In genomic region chr4:19512086-19512485, GRCh38 we compare ENCODE assay signal across 26 cellular contexts.
DNase-seq lines count a peak whose midpoint lies in the region; FAIRE-seq and TF ChIP-seq lines count a peak whose summit lies in the region.
"Had no signal": no experiment of that assay in that cellular context is flagged by ENCODE, and none has a peak within 500 bp of the region (broad histone marks: within the 10 kb centered on the region; RNA-seq: fewer than 3 reads in every experiment).

No MANE protein-coding gene starts in this region.

- DNase-seq in NCI-H1105 treated with DMSO at 0.1 percent for 48 hours (lab: John Stamatoyannopoulos, UW), result peak; percentile 30
- peak; percentile 7 for DNase-seq in NCI-H2227 (lab: John Stamatoyannopoulos, UW; ENCODE audit: unreplicated experiment)
- peak; percentile 6 for DNase-seq in hepatocyte (ENCODE audit: low spot score)
- no peak for DNase-seq in NCI-H82 (lab: John Stamatoyannopoulos, UW)
- DNase-seq in dermis blood vessel endothelial cell, result no peak
- no peak for DNase-seq in HTR-8/SVneo (ENCODE audit: insufficient read length, low spot score)
- DNase-seq: 8988T; ACHN; AML-193; BE2C; CD4-positive, alpha-beta T cell; CD8-positive, alpha-beta memory T cell; DMS 273 treated with DMSO at 0.1 percent for 48 hours; DMS79; EL; GDM1; GM23248; H7; HCEC 1CT had no signal

- H4K20me1 ChIP-seq in hepatocyte (ENCODE audit: insufficient read depth, poor library complexity, severe bottlenecking), result no peaks in the 10 kb centered on the region
- H4K20me1 ChIP-seq: BLaER1 treated with 17β-estradiol and CSF1 and Interleukin-3, amounts not matched to agents 10 nM and 100 nM had no signal

- no peak overlapping the region for H3K4me3 ChIP-seq in hepatocyte
- H3K4me3 ChIP-seq: A549; BLaER1 treated with 17β-estradiol and CSF1 and Interleukin-3, amounts not matched to agents 10 nM and 100 nM; GM12878; GM23248 had no signal

- no peak for FAIRE-seq in HTR-8/SVneo (lab: Jason Lieb, UNC)
- FAIRE-seq: A549, D721Med, GM12878, GM19239, H1 had no signal

- no peak overlapping the region for H2AFZ ChIP-seq in hepatocyte
- H2AFZ ChIP-seq: GM23248 had no signal

- no peak overlapping the region for H3K27ac ChIP-seq in hepatocyte
- H3K27ac ChIP-seq: A549; BLaER1 treated with 17β-estradiol and CSF1 and Interleukin-3, amounts not matched to agents 10 nM and 100 nM; GM23248 had no signal

- H3K9me3 ChIP-seq in hepatocyte (ENCODE audit: low read depth), result no peaks in the 10 kb centered on the region
- H3K9me3 ChIP-seq: A549, BE2C had no signal

- TF ChIP-seq EP300 in Ishikawa (IDR thresholded peaks at IDR 0.05; ENCODE audit: borderline replicate concordance), result no peak

- H3K4me1 ChIP-seq in hepatocyte (ENCODE audit: insufficient read depth), result no peaks in the 10 kb centered on the region
- H3K4me1 ChIP-seq: A549; BE2C; BLaER1 treated with 17β-estradiol and CSF1 and Interleukin-3, amounts not matched to agents 10 nM and 100 nM had no signal

- no peaks in the 10 kb centered on the region for H3K79me2 ChIP-seq in hepatocyte

- no peak for TF ChIP-seq CTCF in hepatocyte (IDR thresholded peaks at IDR 0.05; ENCODE audit: poor library complexity)

- 57% methylated on average over 1 of the region's 1 CpG for WGBS in hepatocyte (ENCODE audit: low lambda C conversion rate, missing lambda C conversion rate)

- H3K4me2 ChIP-seq in hepatocyte, result no peak overlapping the region
- H3K4me2 ChIP-seq: A549; BLaER1 treated with 17β-estradiol and CSF1 and Interleukin-3, amounts not matched to agents 10 nM and 100 nM had no signal

- TF ChIP-seq RAD21 in Ishikawa (IDR thresholded peaks at IDR 0.05; ENCODE audit: low read depth), result no peak

- H3K9me2 ChIP-seq in hepatocyte (replicated peaks; ENCODE audit: insufficient read depth), result no peaks in the 10 kb centered on the region

- no peaks in the 10 kb centered on the region for H3K36me3 ChIP-seq in hepatocyte (replicated peaks; ENCODE audit: insufficient read depth, low read depth)
- H3K36me3 ChIP-seq: BE2C; BLaER1 treated with 17β-estradiol and CSF1 and Interleukin-3, amounts not matched to agents 10 nM and 100 nM had no signal

- no peaks in the 10 kb centered on the region for H3K27me3 ChIP-seq in hepatocyte
- H3K27me3 ChIP-seq: BE2C; BLaER1 treated with 17β-estradiol and CSF1 and Interleukin-3, amounts not matched to agents 10 nM and 100 nM had no signal

TF ChIP-seq in Ishikawa, 13 proteins besides CTCF, POLR2A, EP300 and RAD21:
- TF ChIP-seq REST (IDR thresholded peaks at IDR 0.05; ENCODE audit: low read depth), result no peak
- TF ChIP-seq NFIC (IDR thresholded peaks at IDR 0.05), result 0 out of 2 replicates have a peak, but pooled peaks have one; percentile 27
- TF ChIP-seq FOXM1 (IDR thresholded peaks at IDR 0.05; ENCODE audit: borderline replicate concordance, low read depth), result no peak

Comparison
In these comparisons a context has a peak if more than half of its experiments do, and no peak if none do; other contexts are left out.
1. DNase-seq: peak in NCI-H1105 treated with DMSO at 0.1 percent for 48 hours (single experiment), NCI-H2227 (single experiment) and hepatocyte (single experiment); none in NCI-H82 (single experiment), dermis blood vessel endothelial cell (single experiment) and HTR-8/SVneo (single experiment).